In the genomic region with DNA sequence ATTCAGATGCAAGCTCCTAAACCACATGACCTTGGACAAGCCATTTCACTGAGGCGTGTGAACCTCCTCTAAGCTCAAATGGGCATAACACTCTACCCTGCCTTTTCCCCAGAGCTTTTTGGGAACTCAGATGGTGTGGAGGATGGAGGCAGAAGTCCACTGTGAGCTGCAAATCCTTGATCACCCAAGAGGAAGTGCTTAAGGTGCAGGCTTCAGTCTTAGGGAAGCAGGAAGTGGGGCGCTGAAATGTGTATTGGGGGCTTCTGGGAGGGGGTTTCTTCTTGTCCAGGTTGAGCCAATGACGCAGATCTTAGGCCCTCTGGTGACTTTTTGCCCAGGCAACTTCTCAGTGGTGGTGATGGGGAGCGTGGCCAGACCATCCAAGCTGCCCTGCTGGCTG, we compare ENCODE assay signal across 24 cellular contexts. TPM values are rescaled to one million over a fixed set of nuclear protein-coding genes. Genes with fewer than 3 reads are reported as not detected.
"Had no signal": no experiment of that assay in that cellular context is flagged by ENCODE, and none has a peak within 500 bp of the region (broad histone marks: within the 10 kb centered on the region; RNA-seq: fewer than 3 reads in every experiment).

No MANE protein-coding gene starts in this region.

- H3K9me3 Mint-ChIP-seq: activated T-cell treated with anti-CD3 and anti-CD28 coated beads, Interleukin-2, amount 50 U/mL, for 72 hours had no signal

- H3K27ac ChIP-seq: adrenal gland, gastrocnemius medialis, sigmoid colon, thyroid gland had no signal

- H3K9me3 ChIP-seq: adrenal gland, gastrocnemius medialis, left lung, sigmoid colon, thyroid gland had no signal

- DNase-seq: activated CD4-positive, alpha-beta T cell treated with anti-CD3 and anti-CD28 coated beads, Interleukin-2, amount 50 U/mL, for 1 hour; activated CD8-positive, alpha-beta memory T cell treated with anti-CD3 and anti-CD28 coated beads for 24 hours; activated CD8-positive, alpha-beta memory T cell treated with anti-CD3 and anti-CD28 coated beads, Interleukin-2, amount 50 U/mL, for 48 hours; activated effector memory CD4-positive, alpha-beta T cell treated with anti-CD3 and anti-CD28 coated beads, Interleukin-2, amount 50 U/mL, for 16 hours; activated naive CD4-positive, alpha-beta T cell treated with anti-CD3 and anti-CD28 coated beads, Interleukin-2, amount 50 U/mL, for 16 hours; activated T-cell treated with anti-CD3 and anti-CD28 coated beads, Interleukin-2, amount 50 U/mL, for 72 hours; adrenal gland; cerebellar nuclear complex; cortex of kidney; effector CD4-positive, alpha-beta T cell; gastrocnemius medialis; head of caudate nucleus; kidney; left lung; mammary epithelial cell; occipital lobe; posterior cingulate gyrus; sigmoid colon; stimulated activated naive CD4-positive, alpha-beta T cell treated with Interleukin-2 at 50 U/mL for 16 hours; T-helper 9 cell; thyroid gland had no signal

- H3K27ac Mint-ChIP-seq: activated T-cell treated with anti-CD3 and anti-CD28 coated beads, Interleukin-2, amount 50 U/mL, for 72 hours had no signal

- H3K36me3 ChIP-seq: adrenal gland, gastrocnemius medialis, left lung, sigmoid colon, thyroid gland had no signal

- H3K4me1 ChIP-seq: adrenal gland, sigmoid colon, thyroid gland had no signal

- H3K27me3 ChIP-seq: adrenal gland, gastrocnemius medialis, left lung, thyroid gland had no signal

- H3K4me3 ChIP-seq: adrenal gland, gastrocnemius medialis, left lung, sigmoid colon, thyroid gland had no signal

- H3K4me3 Mint-ChIP-seq: activated T-cell treated with anti-CD3 and anti-CD28 coated beads, Interleukin-2, amount 50 U/mL, for 72 hours had no signal

- ATAC-seq: activated CD4-positive, CD25-positive, alpha-beta regulatory T cell treated with anti-CD3 and anti-CD28 coated beads, Interleukin-2, amount 50 U/mL, for 24 hours; activated T-cell treated with anti-CD3 and anti-CD28 coated beads, Interleukin-2, amount 50 U/mL, for 72 hours; gastrocnemius medialis; left lung had no signal

RNA-seq across cellular contexts. Expression of a gene that starts 12.9 kb away (rescaled TPM):
- total RNA-seq: bronchial epithelial cell had no signal
- polyA plus RNA-seq: neural cell had no signal
